Comparison of ENCODE assay signal across 4 cellular contexts in the genomic region with DNA sequence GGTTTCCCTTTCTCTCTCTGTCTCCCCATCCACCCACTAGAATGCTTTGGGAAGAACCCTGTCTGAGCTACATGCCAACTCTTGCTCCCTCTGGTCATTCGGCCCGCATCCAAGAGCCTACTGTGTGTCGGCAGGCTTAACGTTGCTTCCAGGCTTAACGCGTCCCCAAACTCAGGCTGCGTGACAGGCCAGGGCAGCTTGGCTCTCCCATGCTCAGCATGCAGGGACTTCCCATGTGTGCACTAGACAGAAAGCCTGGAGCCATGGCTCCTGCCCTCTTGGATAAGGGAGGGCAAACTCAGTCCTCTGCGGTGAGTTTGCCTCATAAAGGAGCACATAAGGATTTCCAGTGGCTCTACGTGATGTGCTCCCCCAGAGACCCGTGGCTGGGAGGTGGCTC.
"Had no signal": no experiment of that assay in that cellular context is flagged by ENCODE, and none has a peak within 500 bp of the region (broad histone marks: within the 10 kb centered on the region; RNA-seq: fewer than 3 reads in every experiment).

No MANE protein-coding gene starts in this region.

- H3K27ac ChIP-seq: HL-60 had no signal

- H3K4me3 ChIP-seq: GM23338 had no signal

- DNase-seq: H9, HCEC 1CT had no signal

- ATAC-seq: GM23338 had no signal
